In the genomic region with DNA sequence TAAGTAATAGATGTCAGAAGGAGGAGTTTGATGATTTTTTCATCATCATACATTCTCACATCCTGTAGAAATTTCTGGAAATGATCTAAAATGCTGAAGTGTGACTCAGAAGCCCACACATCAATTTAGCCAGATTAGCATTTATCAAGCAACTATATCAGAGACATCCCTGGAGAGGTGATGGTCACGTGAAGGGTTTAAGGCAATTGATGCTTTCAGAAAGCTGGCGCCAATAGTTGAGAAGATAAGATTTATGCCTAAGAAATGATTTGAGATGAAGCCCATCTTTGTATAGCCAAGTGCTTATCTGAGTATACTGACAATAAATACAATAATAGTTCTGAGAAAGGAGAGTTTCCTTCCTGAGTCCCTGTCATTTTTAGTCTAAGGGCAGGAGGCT, we compare ENCODE assay signal across 24 cellular contexts.
"Had no signal": no experiment of that assay in that cellular context is flagged by ENCODE, and none has a peak within 500 bp of the region (broad histone marks: within the 10 kb centered on the region; RNA-seq: fewer than 3 reads in every experiment).

No MANE protein-coding gene starts in this region.

- H2AFZ ChIP-seq: neural progenitor cell, parathyroid adenoma had no signal

- H3K9me3 Mint-ChIP-seq: memory B cell; nephron; neural progenitor cell; stimulated activated naive B cell treated with anti-CD40 and anti-IgM and Interleukin-4, amounts not matched to agents 10 μg/mL and 1 μg/mL and 100 μg/mL, for 72 hours had no signal

- H3K27ac Mint-ChIP-seq: memory B cell; nephron; neural progenitor cell; progenitor cell of endocrine pancreas; stimulated activated naive B cell treated with anti-CD40 and anti-IgM and Interleukin-4, amounts not matched to agents 10 μg/mL and 1 μg/mL and 100 μg/mL, for 72 hours; stimulated activated naive CD8-positive, alpha-beta T cell treated with anti-CD3 and anti-CD28 coated beads, Interleukin-15, Interleukin-2, amounts not matched to agents 100 ng/mL and 50 ng/mL, for 24 hours had no signal

- H3K4me3 ChIP-seq: coronary artery, esophagus squamous epithelium, heart right ventricle, lung, neural progenitor cell, right lobe of liver, thoracic aorta, tibial nerve, upper lobe of left lung had no signal

- H3K36me3 Mint-ChIP-seq: memory B cell; neural progenitor cell; stimulated activated naive B cell treated with anti-CD40 and anti-IgM and Interleukin-4, amounts not matched to agents 10 μg/mL and 1 μg/mL and 100 μg/mL, for 72 hours had no signal

- H3K79me2 ChIP-seq: parathyroid adenoma had no signal

- H3K9ac ChIP-seq: neural progenitor cell, parathyroid adenoma had no signal

- H3K4me3 Mint-ChIP-seq: memory B cell; nephron; neural progenitor cell; stimulated activated naive B cell treated with anti-CD40 and anti-IgM and Interleukin-4, amounts not matched to agents 10 μg/mL and 1 μg/mL and 100 μg/mL, for 72 hours; stimulated activated naive CD8-positive, alpha-beta T cell treated with anti-CD3 and anti-CD28 coated beads, Interleukin-15, Interleukin-2, amounts not matched to agents 100 ng/mL and 50 ng/mL, for 24 hours had no signal

- DNase-seq: dermis blood vessel endothelial cell; effector memory CD4-positive, alpha-beta T cell; erythroblast; esophagus squamous epithelium; foreskin melanocyte; glutamatergic neuron; heart right ventricle; hippocampal formation; right lobe of liver; small intestine; stimulated activated CD4-positive, alpha-beta T cell treated with anti-CD3 and anti-CD28 coated beads, Interleukin-15, amount 100 ng/mL, for 24 hours; stimulated activated CD4-positive, alpha-beta T cell treated with anti-CD3 and anti-CD28 coated beads, Interleukin-2, amount 100 ng/mL, for 48 hours; stimulated activated naive B cell treated with anti-CD40 and anti-IgM and Interleukin-4, amounts not matched to agents 10 μg/mL and 1 μg/mL and 100 μg/mL, for 72 hours; upper lobe of left lung had no signal

- H3K4me2 ChIP-seq: neural progenitor cell had no signal

- H3K27ac ChIP-seq: coronary artery, esophagus squamous epithelium, heart right ventricle, neural progenitor cell, parathyroid adenoma, right lobe of liver, thoracic aorta, tibial nerve, upper lobe of left lung had no signal

- H3K27me3 ChIP-seq: esophagus squamous epithelium, neural progenitor cell, right lobe of liver, tibial nerve, upper lobe of left lung had no signal

- ATAC-seq: heart right ventricle; right lobe of liver; stimulated activated naive B cell treated with anti-CD40 and anti-IgM and Interleukin-4, amounts not matched to agents 10 μg/mL and 1 μg/mL and 100 μg/mL, for 72 hours had no signal

- H3K4me1 Mint-ChIP-seq: memory B cell, nephron, neural progenitor cell had no signal

- H3K4me1 ChIP-seq: esophagus squamous epithelium, heart right ventricle, parathyroid adenoma, tibial nerve, upper lobe of left lung had no signal

- H3K36me3 ChIP-seq: esophagus squamous epithelium, heart right ventricle, neural progenitor cell, right lobe of liver, thoracic aorta, tibial nerve, upper lobe of left lung had no signal

- H3K27me3 Mint-ChIP-seq: memory B cell; progenitor cell of endocrine pancreas; stimulated activated naive B cell treated with anti-CD40 and anti-IgM and Interleukin-4, amounts not matched to agents 10 μg/mL and 1 μg/mL and 100 μg/mL, for 72 hours; stimulated activated naive CD8-positive, alpha-beta T cell treated with anti-CD3 and anti-CD28 coated beads, Interleukin-15, Interleukin-2, amounts not matched to agents 100 ng/mL and 50 ng/mL, for 24 hours had no signal

- H3K9me3 ChIP-seq: esophagus squamous epithelium, heart right ventricle, right lobe of liver, thoracic aorta, tibial nerve, upper lobe of left lung had no signal
